Comparison of ENCODE assay signal across 12 cellular contexts in genomic region chr2:128638741-128639477, GRCh38.
DNase-seq lines count a peak whose midpoint lies in the region; ATAC-seq and TF ChIP-seq lines count a peak whose summit lies in the region.
"Had no signal": no experiment of that assay in that cellular context is flagged by ENCODE, and none has a peak within 500 bp of the region (broad histone marks: within the 10 kb centered on the region; RNA-seq: fewer than 3 reads in every experiment).

No MANE protein-coding gene starts in this region.

- H3K27me3 ChIP-seq in GM23338 (ENCODE audit: insufficient read depth): no peaks in the 10 kb centered on the region
- no peaks in the 10 kb centered on the region for H3K27me3 ChIP-seq in brain microvascular endothelial cell (replicated peaks)
- no peaks in the 10 kb centered on the region for H3K27me3 ChIP-seq in foreskin keratinocyte
- H3K27me3 ChIP-seq in heart left ventricle: no peaks in the 10 kb centered on the region

- H3K4me3 ChIP-seq in GM23338 (no peak overlapping the region), brain microvascular endothelial cell (ENCODE audit: low read depth, low read length) (no peak overlapping the region), heart left ventricle (no peak overlapping the region)
- H3K4me3 ChIP-seq: left ventricle myocardium inferior, thoracic aorta had no signal

- no peaks in the 10 kb centered on the region for H4K20me1 ChIP-seq in GM23338 (replicated peaks; ENCODE audit: insufficient read depth)

- no peak for TF ChIP-seq POLR2A in heart left ventricle (IDR thresholded peaks at IDR 0.05)

- peaks cover 53% of the 10 kb centered on the region for H3K9me2 ChIP-seq in GM23338 (ENCODE audit: insufficient read depth)

- H3K4me1 ChIP-seq in GM23338 (ENCODE audit: insufficient read depth) (peaks cover 42% of the 10 kb centered on the region), foreskin keratinocyte (no peaks in the 10 kb centered on the region), heart left ventricle (peaks cover 0 to 20% (median 0%) of the 10 kb centered on the region in 12 donors)
- H3K4me1 ChIP-seq: left ventricle myocardium inferior had no signal

- peak overlapping the region; percentile 24 for H3K4me2 ChIP-seq in GM23338

- no peak overlapping the region; the same call in 1 of the 3 replicates for H3K4me3 Mint-ChIP-seq in GM23338
- H3K4me3 Mint-ChIP-seq: CD8-positive, alpha-beta memory T cell had no signal

- 90 to 93% (median 92%) methylated on average over 9 of the region's 9 CpGs for WGBS in heart left ventricle, 4 donors

- intact Hi-C loops in heart left ventricle (cut with DNase I): no loop called here

- DNase-seq in AG20443 (ENCODE audit: low spot score): peak; percentile 77
- DNase-seq in GM23338 (ENCODE audit: low spot score): peak; percentile 98
- DNase-seq in brain microvascular endothelial cell: peak; percentile 65
- peak; percentile 18 for DNase-seq in left lobe of liver (ENCODE audit: low spot score)
- no peak for DNase-seq in NCI-H2171 (lab: John Stamatoyannopoulos, UW)
- no peak for DNase-seq in SKM-1 (lab: John Stamatoyannopoulos, UW; ENCODE audit: unreplicated experiment)
- DNase-seq in foreskin keratinocyte: no peak
- no peak for DNase-seq in heart left ventricle
- DNase-seq: CD8-positive, alpha-beta memory T cell; left ventricle myocardium inferior; NCI-H1048 had no signal

- H3K27me3 Mint-ChIP-seq in GM23338 (ENCODE audit: insufficient read depth, low read depth, poor library complexity): peaks cover 45% of the 10 kb centered on the region

- TF ChIP-seq CTCF in GM23338 (conservative IDR thresholded peaks at IDR 0.05; ENCODE audit: low read depth in 2 of 2): no peak
- TF ChIP-seq CTCF in brain microvascular endothelial cell (IDR thresholded peaks at IDR 0.05; ENCODE audit: low read depth, low read length, missing control alignments): no peak
- TF ChIP-seq CTCF in foreskin keratinocyte (conservative IDR thresholded peaks at IDR 0.05): no peak
- TF ChIP-seq CTCF in heart left ventricle (IDR thresholded peaks at IDR 0.05): no peak

- no peaks in the 10 kb centered on the region for H3K9me3 ChIP-seq in heart left ventricle
- H3K9me3 ChIP-seq: left ventricle myocardium inferior, thoracic aorta had no signal

- peak overlapping the region; percentile 95 for H3K27ac Mint-ChIP-seq in GM23338
- H3K27ac Mint-ChIP-seq: CD8-positive, alpha-beta memory T cell had no signal

- in situ Hi-C loops in brain microvascular endothelial cell (cut with HindIII; ENCODE audit: low pct_ligation_motif_present, low sequenced_read_pairs): no loop called here

- peaks cover 6% of the 10 kb centered on the region; the same call in 1 of the 3 replicates for H3K36me3 Mint-ChIP-seq in GM23338 (ENCODE audit: low read depth)
- H3K36me3 Mint-ChIP-seq: CD8-positive, alpha-beta memory T cell had no signal

- H3K36me3 ChIP-seq in GM23338 (ENCODE audit: insufficient read depth): no peaks in the 10 kb centered on the region
- no peaks in the 10 kb centered on the region for H3K36me3 ChIP-seq in brain microvascular endothelial cell (replicated peaks)
- H3K36me3 ChIP-seq in heart left ventricle: no peaks in the 10 kb centered on the region
- H3K36me3 ChIP-seq: left ventricle myocardium inferior, thoracic aorta had no signal

- H3K79me2 ChIP-seq in GM23338 (replicated peaks; ENCODE audit: insufficient read depth): no peaks in the 10 kb centered on the region

- peak; percentile 95 for ATAC-seq in GM23338
- ATAC-seq in left lobe of liver: no peak
- no peak for ATAC-seq in foreskin keratinocyte
- ATAC-seq in heart left ventricle: no peak

- H3F3A ChIP-seq in GM23338 (replicated peaks; ENCODE audit: low read depth): peaks cover 19% of the 10 kb centered on the region; the same call in 1 of the 2 replicates

- H3K27ac ChIP-seq in GM23338 (ENCODE audit: low read depth): peak overlapping the region; percentile 98
- peak overlapping the region; percentile 18 for H3K27ac ChIP-seq in brain microvascular endothelial cell
- H3K27ac ChIP-seq in foreskin keratinocyte: no peak overlapping the region
- H3K27ac ChIP-seq in heart left ventricle: peak overlapping the region in 1 of 12 donors; percentile 13
- H3K27ac ChIP-seq: left ventricle myocardium inferior, thoracic aorta had no signal

- peaks cover 45% of the 10 kb centered on the region for H3K4me1 Mint-ChIP-seq in GM23338
- H3K4me1 Mint-ChIP-seq: CD8-positive, alpha-beta memory T cell had no signal

- H3K9me3 Mint-ChIP-seq in GM23338: no peaks in the 10 kb centered on the region
- H3K9me3 Mint-ChIP-seq: CD8-positive, alpha-beta memory T cell had no signal

- H2AFZ ChIP-seq in GM23338: no peak overlapping the region

TF ChIP-seq in GM23338, 12 proteins besides CTCF, POLR2A, EP300 and RAD21 (continues in another document):
- TF ChIP-seq NANOG (IDR thresholded peaks at IDR 0.05; ENCODE audit: borderline replicate concordance): peak; percentile 62
- 0 out of 2 replicates have a peak, but pooled peaks have one; percentile 4 for TF ChIP-seq ZNF462 (CRISPR knock-in tag; IDR thresholded peaks at IDR 0.05)

Comparison
In these comparisons a context has a peak if more than half of its experiments do, and no peak if none do; other contexts are left out.
1. DNase-seq: peak in AG20443 (single experiment), GM23338 (single experiment), brain microvascular endothelial cell (single experiment) and left lobe of liver (single experiment); none in NCI-H2171 (single experiment), SKM-1 (single experiment), foreskin keratinocyte (0 of 2) and heart left ventricle (0 of 5).